ENCODE assay signal across 16 cellular contexts in genomic region chr9:89760123-89760522, GRCh38.
DNase-seq lines count a peak whose midpoint lies in the region; ATAC-seq and TF ChIP-seq lines count a peak whose summit lies in the region.
"Had no signal": no experiment of that assay in that cellular context is flagged by ENCODE, and none has a peak within 500 bp of the region (broad histone marks: within the 10 kb centered on the region; RNA-seq: fewer than 3 reads in every experiment).

No MANE protein-coding gene starts in this region.

- no peak overlapping the region for H3K4me2 ChIP-seq in neural progenitor cell

- H3K4me3 Mint-ChIP-seq in neural progenitor cell (no peak overlapping the region), type B pancreatic cell (no peak overlapping the region)
- H3K4me3 Mint-ChIP-seq: B cell; CD14-positive monocyte; CD4-positive, alpha-beta memory T cell; HFFc6 had no signal

- no peaks in the 10 kb centered on the region for H3K9me3 ChIP-seq in neural progenitor cell (ENCODE audit: low read depth)

- H3K79me2 ChIP-seq in neural progenitor cell (ENCODE audit: low read depth): no peaks in the 10 kb centered on the region

- no peaks in the 10 kb centered on the region for H3K36me3 ChIP-seq in neural progenitor cell

- DNase-seq in neural progenitor cell (ENCODE audit: low spot score) (no peak), type B pancreatic cell (ENCODE audit: extremely low spot score, unreplicated experiment) (no peak), SKM-1 (lab: John Stamatoyannopoulos, UW; ENCODE audit: unreplicated experiment) (no peak), hippocampal formation (lab: John Stamatoyannopoulos, UW) (no peak)
- DNase-seq: CD4-positive, alpha-beta memory T cell; DMS79; GDM1; GOT3; H7; HFFc6 had no signal

- H3F3A ChIP-seq in neural progenitor cell (ENCODE audit: low read depth): no peaks in the 10 kb centered on the region

- H3K4me1 ChIP-seq in neural progenitor cell: no peaks in the 10 kb centered on the region

- no peak overlapping the region for H2AFZ ChIP-seq in neural progenitor cell (replicated peaks)

- H3K9me3 Mint-ChIP-seq in neural progenitor cell (no peaks in the 10 kb centered on the region), type B pancreatic cell (peaks cover 6% of the 10 kb centered on the region)

- no peaks in the 10 kb centered on the region for H3K27me3 ChIP-seq in neural progenitor cell

- H3K27ac ChIP-seq in 22Rv1: peak overlapping the region; percentile 70
- H3K27ac ChIP-seq in C4-2B: peak overlapping the region; percentile 54
- H3K27ac ChIP-seq in neural progenitor cell: no peak overlapping the region

- ATAC-seq in GM21423 (IDR thresholded peaks at IDR 0.05; ENCODE audit: unreplicated experiment): no peak
- ATAC-seq: HCT116 had no signal

- no peak for TF ChIP-seq CTCF in 22Rv1 (IDR thresholded peaks at IDR 0.05)
- no peak for TF ChIP-seq CTCF in C4-2B (conservative IDR thresholded peaks at IDR 0.05)
- TF ChIP-seq CTCF in neural progenitor cell (IDR thresholded peaks at IDR 0.05): no peak
- no peak for TF ChIP-seq CTCF in type B pancreatic cell (conservative IDR thresholded peaks at IDR 0.05)

- H3K27ac Mint-ChIP-seq in neural progenitor cell: peak overlapping the region; percentile 37
- H3K27ac Mint-ChIP-seq in type B pancreatic cell: peak overlapping the region; percentile 51
- H3K27ac Mint-ChIP-seq: B cell, CD14-positive monocyte, HFFc6 had no signal

- peaks cover 7% of the 10 kb centered on the region for H3K4me1 Mint-ChIP-seq in neural progenitor cell
- peaks cover 8% of the 10 kb centered on the region for H3K4me1 Mint-ChIP-seq in type B pancreatic cell (ENCODE audit: unreplicated experiment)

- H3K9ac ChIP-seq in neural progenitor cell: no peak overlapping the region

- H3K4me3 ChIP-seq in neural progenitor cell: no peak overlapping the region

- no peaks in the 10 kb centered on the region for H4K20me1 ChIP-seq in neural progenitor cell (ENCODE audit: low read depth)

- H3K27me3 Mint-ChIP-seq in neural progenitor cell (ENCODE audit: insufficient read depth, low read depth) (peaks cover 13% of the 10 kb centered on the region), type B pancreatic cell (peaks cover 4% of the 10 kb centered on the region)
- H3K27me3 Mint-ChIP-seq: CD4-positive, alpha-beta memory T cell had no signal

- H3K36me3 Mint-ChIP-seq in neural progenitor cell (no peaks in the 10 kb centered on the region), type B pancreatic cell (no peaks in the 10 kb centered on the region)
- H3K36me3 Mint-ChIP-seq: CD14-positive monocyte; CD4-positive, alpha-beta memory T cell had no signal
